Comparison of ENCODE assay signal across 8 cellular contexts in the genomic region with DNA sequence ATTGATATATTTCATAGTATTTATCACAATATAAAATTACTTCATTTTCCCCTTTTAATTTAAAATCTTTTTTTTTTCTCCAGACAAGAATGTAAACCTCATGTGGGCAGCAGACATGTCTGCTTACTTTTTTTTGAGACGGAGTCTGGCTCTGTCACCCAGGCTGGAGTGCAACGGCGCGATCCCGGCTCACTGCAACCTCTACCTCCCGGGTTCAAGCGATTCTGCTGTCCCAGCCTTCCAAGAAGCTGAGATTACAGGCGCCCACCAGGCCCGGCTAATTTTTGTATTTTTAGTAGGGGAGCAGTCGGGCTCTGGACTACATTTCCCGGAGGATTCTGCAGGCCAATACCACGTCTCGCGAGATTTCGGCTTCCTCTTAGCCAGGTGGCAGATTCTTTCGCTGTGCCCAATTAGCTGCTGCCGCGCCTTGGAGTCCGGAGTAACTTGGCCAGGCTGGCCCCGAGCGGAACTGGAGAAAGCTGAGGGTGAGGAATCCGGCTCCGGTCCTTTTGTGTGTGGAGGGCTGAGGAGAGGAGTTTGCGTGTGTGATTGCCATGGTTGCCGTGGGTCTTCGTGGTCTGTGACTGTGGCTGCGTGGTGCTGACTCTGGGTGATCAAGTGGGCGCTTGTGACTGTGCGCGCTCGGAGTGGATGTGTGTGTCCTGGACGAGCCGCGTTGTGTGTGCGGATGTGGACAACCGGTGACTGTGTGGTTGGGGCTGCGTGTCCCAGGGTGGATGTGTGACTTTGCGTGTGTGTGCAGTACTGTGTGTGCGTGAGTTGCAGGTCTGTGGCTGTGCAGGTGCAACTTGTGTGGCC.
DNase-seq lines count a peak whose midpoint lies in the region; ATAC-seq and TF ChIP-seq lines count a peak whose summit lies in the region.
"Not testable (repeated sequence)": the region's sequence is repeated elsewhere in the genome, so short reads cannot be mapped to it uniquely, and the experiment has no call there.

No MANE protein-coding gene starts in this region.

- H3K4me1 Mint-ChIP-seq in activated T-cell treated with anti-CD3 and anti-CD28 coated beads, Interleukin-2, amount 50 U/mL, for 72 hours (ENCODE audit: low read depth), result peaks cover 16% of the 10 kb centered on the region

- not testable (repeated sequence) for H3K36me3 ChIP-seq in DOHH2 (ENCODE audit: control insufficient read depth, low read length); ectodermal cell (ENCODE audit: control insufficient read depth, insufficient read depth, low read length); stomach

- H3K27me3 Mint-ChIP-seq in activated T-cell treated with anti-CD3 and anti-CD28 coated beads, Interleukin-2, amount 50 U/mL, for 72 hours (ENCODE audit: low read depth), result not testable (repeated sequence)

- intact Hi-C loops in posterior vena cava (cut with DNase I); stomach (cut with DNase I; ENCODE audit: low total_unique reads): not testable (repeated sequence)

- not testable (repeated sequence) for H3K9me3 Mint-ChIP-seq in activated T-cell treated with anti-CD3 and anti-CD28 coated beads, Interleukin-2, amount 50 U/mL, for 72 hours

- H3K9me3 ChIP-seq in DOHH2 (ENCODE audit: control insufficient read depth, insufficient read depth, low read length); ectodermal cell (ENCODE audit: control insufficient read depth, low read length); stomach: not testable (repeated sequence)

- peak overlapping the region; percentile 53 for H3K4me2 ChIP-seq in DOHH2 (ENCODE audit: low read length)

- DNase-seq in HS-27A (ENCODE audit: low read depth) (peak; percentile 98), iris pigment epithelial cell (ENCODE audit: low read depth) (peak; percentile 93), posterior vena cava (ENCODE audit: low spot score) (peak; percentile 97), stomach (peak; percentile 88)
- peak; percentile 54 to 64 for DNase-seq in activated T-cell treated with anti-CD3 and anti-CD28 coated beads, Interleukin-2, amount 50 U/mL, for 72 hours

- WGBS in ectodermal cell, 2 experiments, result 23 to 32% methylated on average over 37 to 39 of the region's 39 CpGs
- WGBS in stomach, 5 donors, result 19 to 37% (median 26%) methylated on average over 31 to 39 of the region's 39 CpGs

- not testable (repeated sequence) for H3K27me3 ChIP-seq in DOHH2 (ENCODE audit: control insufficient read depth, low read length); ectodermal cell (ENCODE audit: control insufficient read depth, insufficient read depth, low read length, poor library complexity, severe bottlenecking); stomach

- H3K27ac ChIP-seq in DOHH2 (ENCODE audit: low read depth, low read length), result not testable (repeated sequence)
- H3K27ac ChIP-seq in ectodermal cell (ENCODE audit: insufficient read depth, low read depth, low read length, poor library complexity, severe bottlenecking) (peak overlapping the region; percentile 95), stomach (peak overlapping the region; percentile 87 to 93 (median 87))

- TF ChIP-seq POLR2A in Raji (IDR thresholded peaks at IDR 0.05; ENCODE audit: insufficient read depth, low read depth, low read length) (peak; percentile 63), stomach (IDR thresholded peaks at IDR 0.05) (peak in 2 of 4 donors; percentile 26 to 61)

- not testable (repeated sequence) for H4K20me1 ChIP-seq in DOHH2 (ENCODE audit: control insufficient read depth, insufficient read depth, low read depth, low read length)

- peak overlapping the region; percentile 83 to 88 for H3K4me3 Mint-ChIP-seq in activated T-cell treated with anti-CD3 and anti-CD28 coated beads, Interleukin-2, amount 50 U/mL, for 72 hours

- TF ChIP-seq EP300 in stomach (IDR thresholded peaks at IDR 0.05), result not testable (repeated sequence)

- not testable (repeated sequence) for H3K9me2 ChIP-seq in DOHH2 (replicated peaks; ENCODE audit: control insufficient read depth, low read length)

- H3K4me3 ChIP-seq in DOHH2 (ENCODE audit: low read length) (peak overlapping the region; percentile 74), ectodermal cell (ENCODE audit: insufficient read depth, low read depth, low read length) (peak overlapping the region; percentile 59), stomach (peak overlapping the region; percentile 49 to 64 (median 58))

- not testable (repeated sequence) for H3K36me3 Mint-ChIP-seq in activated T-cell treated with anti-CD3 and anti-CD28 coated beads, Interleukin-2, amount 50 U/mL, for 72 hours (ENCODE audit: insufficient read depth in 2 of 2)

- ATAC-seq in activated T-cell treated with anti-CD3 and anti-CD28 coated beads, Interleukin-2, amount 50 U/mL, for 72 hours (replicated peaks in 1 of 2), result not testable (repeated sequence)

- H3K79me2 ChIP-seq in DOHH2 (ENCODE audit: control insufficient read depth, low read length), result not testable (repeated sequence)

- not testable (repeated sequence) for TF ChIP-seq CTCF in DOHH2 (IDR thresholded peaks at IDR 0.05; ENCODE audit: low read depth, low read length, poor library complexity, severe bottlenecking); stomach (IDR thresholded peaks at IDR 0.05)

- not testable (repeated sequence) for H3K4me1 ChIP-seq in DOHH2 (ENCODE audit: control insufficient read depth, low read length); ectodermal cell (ENCODE audit: control insufficient read depth, insufficient read depth, low read length); stomach

- H3K27ac Mint-ChIP-seq in activated T-cell treated with anti-CD3 and anti-CD28 coated beads, Interleukin-2, amount 50 U/mL, for 72 hours, result peak overlapping the region; percentile 51

- H3F3A ChIP-seq in DOHH2 (ENCODE audit: control insufficient read depth, insufficient read depth), result not testable (repeated sequence)
